Comparison of ENCODE assay signal across 20 cellular contexts in the genomic region with DNA sequence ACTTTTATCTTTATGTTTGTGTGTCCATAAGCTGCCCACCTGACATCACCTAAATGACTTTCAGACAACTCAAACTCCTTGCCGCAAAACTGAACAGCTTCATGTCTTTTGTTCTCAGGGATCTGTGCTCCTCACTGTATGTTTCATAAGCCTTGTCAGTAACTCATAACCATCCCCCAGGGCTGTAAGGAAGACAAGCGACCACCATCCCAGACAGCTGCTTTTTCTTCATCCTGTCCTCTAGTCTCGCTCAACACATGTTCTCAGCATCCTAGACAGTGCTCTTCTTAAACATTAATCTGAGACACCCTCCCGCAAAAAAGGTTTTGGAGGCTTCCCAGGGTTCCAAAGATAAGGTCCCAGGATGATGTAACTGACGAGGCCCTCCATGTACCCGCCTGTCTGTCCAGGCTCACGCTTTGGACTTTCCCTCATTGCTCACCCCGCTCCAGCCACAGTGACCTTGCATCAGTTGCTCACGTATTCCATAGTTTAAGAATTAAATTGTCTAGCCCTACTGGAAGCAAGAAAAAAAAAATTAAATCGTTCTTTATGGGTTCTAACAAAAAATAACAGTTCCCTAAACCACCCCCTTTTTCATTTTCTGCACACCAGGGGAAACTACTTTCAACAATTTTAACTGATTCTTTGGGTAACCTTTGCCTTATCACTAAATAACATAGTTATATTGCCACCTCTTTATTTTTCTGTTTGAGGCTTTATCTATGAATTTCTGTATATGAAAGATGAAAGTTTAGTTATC.
DNase-seq lines count a peak whose midpoint lies in the region; ATAC-seq, FAIRE-seq and TF ChIP-seq lines count a peak whose summit lies in the region.
"Had no signal": no experiment of that assay in that cellular context is flagged by ENCODE, and none has a peak within 500 bp of the region (broad histone marks: within the 10 kb centered on the region; RNA-seq: fewer than 3 reads in every experiment).

No MANE protein-coding gene starts in this region.

- H3F3A ChIP-seq in smooth muscle cell (ENCODE audit: low read depth), result peaks cover 6% of the 10 kb centered on the region

- no peak overlapping the region for H3K9ac ChIP-seq in smooth muscle cell (ENCODE audit: low read depth)

- H3K27ac Mint-ChIP-seq in activated T-cell treated with anti-CD3 and anti-CD28 coated beads, Interleukin-2, amount 50 U/mL, for 72 hours, result peak overlapping the region; percentile 48
- H3K27ac Mint-ChIP-seq: brain had no signal

- FAIRE-seq in GM12891 (lab: Jason Lieb, UNC), result no peak
- FAIRE-seq: colon, HTR-8/SVneo had no signal

- no peak overlapping the region for H2AFZ ChIP-seq in smooth muscle cell (ENCODE audit: low read depth)

- H3K9me3 ChIP-seq in smooth muscle cell (replicated peaks; ENCODE audit: low read depth), result no peaks in the 10 kb centered on the region

- H3K4me1 ChIP-seq in smooth muscle cell (ENCODE audit: low read depth), result peaks cover 11% of the 10 kb centered on the region

- H3K27me3 Mint-ChIP-seq in activated T-cell treated with anti-CD3 and anti-CD28 coated beads, Interleukin-2, amount 50 U/mL, for 72 hours (ENCODE audit: low read depth), result peaks cover 5% of the 10 kb centered on the region

- H3K9me3 Mint-ChIP-seq in activated T-cell treated with anti-CD3 and anti-CD28 coated beads, Interleukin-2, amount 50 U/mL, for 72 hours, result no peaks in the 10 kb centered on the region
- H3K9me3 Mint-ChIP-seq: brain had no signal

- peaks cover 31% of the 10 kb centered on the region for H3K4me1 Mint-ChIP-seq in activated T-cell treated with anti-CD3 and anti-CD28 coated beads, Interleukin-2, amount 50 U/mL, for 72 hours (ENCODE audit: low read depth)
- H3K4me1 Mint-ChIP-seq: brain had no signal

- no peaks in the 10 kb centered on the region for H3K27me3 ChIP-seq in smooth muscle cell (ENCODE audit: low read depth)

- H3K36me3 ChIP-seq in smooth muscle cell (ENCODE audit: low read depth), result no peaks in the 10 kb centered on the region

- peak overlapping the region; percentile 50 for H3K27ac ChIP-seq in smooth muscle cell (ENCODE audit: low read depth)

- H3K79me2 ChIP-seq in smooth muscle cell (ENCODE audit: low read depth), result no peaks in the 10 kb centered on the region

- no peak for TF ChIP-seq POLR2A in GM12891 (IDR thresholded peaks at IDR 0.05; ENCODE audit: low read depth, low read length)

- no peak for DNase-seq in activated T-cell treated with anti-CD3 and anti-CD28 coated beads, Interleukin-2, amount 50 U/mL, for 72 hours
- no peak for DNase-seq in activated T-cell treated with anti-CD3 and anti-CD28 coated beads, Interleukin-2, amount 50 U/mL, for 48 hours
- DNase-seq in OCI-M1 (lab: John Stamatoyannopoulos, UW) (peak; percentile 52), choroid plexus epithelial cell (ENCODE audit: low read depth) (peak; percentile 42), smooth muscle cell (lab: John Stamatoyannopoulos, UW; ENCODE audit: unreplicated experiment) (no peak), UCSD-AML1 (lab: John Stamatoyannopoulos, UW; ENCODE audit: unreplicated experiment) (no peak), GM12891 (ENCODE audit: insufficient read length, low spot score) (no peak)
- DNase-seq: ACHN; HCEC 1CT; NCI-H1105; NCI-H2029 treated with DMSO at 0.1 percent for 48 hours; NCI-H345; nucleus accumbens; SIG-M5; stimulated activated CD4-positive, alpha-beta T cell treated with anti-CD3 and anti-CD28 coated beads, Interleukin-1b, Interleukin-23, amount 100 ng/mL, for 48 hours had no signal

- no peaks in the 10 kb centered on the region for H3K36me3 Mint-ChIP-seq in activated T-cell treated with anti-CD3 and anti-CD28 coated beads, Interleukin-2, amount 50 U/mL, for 72 hours (ENCODE audit: insufficient read depth in 2 of 2)
- H3K36me3 Mint-ChIP-seq: brain had no signal

- H3K4me3 ChIP-seq in choroid plexus epithelial cell (ENCODE audit: low read depth, low read length) (no peak overlapping the region), smooth muscle cell (no peak overlapping the region)
- H3K4me3 ChIP-seq: lung had no signal

- WGBS in smooth muscle cell (ENCODE audit: low lambda C conversion rate), result 55% methylated on average over 10 of the region's 10 CpGs

- ATAC-seq in activated T-cell treated with anti-CD3 and anti-CD28 coated beads, Interleukin-2, amount 50 U/mL, for 72 hours (replicated peaks in 1 of 2), result no peak
- ATAC-seq in HG03565 (IDR thresholded peaks at IDR 0.05; ENCODE audit: unreplicated experiment), result no peak

- no peak overlapping the region for H3K4me2 ChIP-seq in smooth muscle cell

- no peak for TF ChIP-seq CTCF in choroid plexus epithelial cell (conservative IDR thresholded peaks at IDR 0.05; ENCODE audit: low read depth, low read length)
- no peak for TF ChIP-seq CTCF in smooth muscle cell (IDR thresholded peaks at IDR 0.05; ENCODE audit: borderline replicate concordance, insufficient read depth, poor library complexity, severe bottlenecking)

- H4K20me1 ChIP-seq in smooth muscle cell (ENCODE audit: low read depth), result no peaks in the 10 kb centered on the region

- H3K4me3 Mint-ChIP-seq in activated T-cell treated with anti-CD3 and anti-CD28 coated beads, Interleukin-2, amount 50 U/mL, for 72 hours, result no peak overlapping the region
- H3K4me3 Mint-ChIP-seq: brain had no signal

TF ChIP-seq in GM12891, 5 proteins besides CTCF, POLR2A, EP300 and RAD21:
- TF ChIP-seq TAF1 (IDR thresholded peaks at IDR 0.05; ENCODE audit: low read depth, low read length), result no peak
- TF ChIP-seq SPI1 (IDR thresholded peaks at IDR 0.05; ENCODE audit: low read depth, low read length), result no peak
- no peak for TF ChIP-seq PAX5 (IDR thresholded peaks at IDR 0.05; ENCODE audit: insufficient read depth, low read length, severe bottlenecking)

Comparison
In these comparisons a context has a peak if more than half of its experiments do, and no peak if none do; other contexts are left out.
1. DNase-seq: peak in OCI-M1 (single experiment) and choroid plexus epithelial cell (single experiment); none in activated T-cell treated with anti-CD3 and anti-CD28 coated beads, Interleukin-2, amount 50 U/mL, for 72 hours (0 of 2), activated T-cell treated with anti-CD3 and anti-CD28 coated beads, Interleukin-2, amount 50 U/mL, for 48 hours (0 of 2), smooth muscle cell (single experiment), UCSD-AML1 (single experiment) and GM12891 (single experiment).